27 cellular contexts compared by ENCODE assay signal in genomic region chr18:4360221-4360715, GRCh38.
"Had no signal": no experiment of that assay in that cellular context is flagged by ENCODE, and none has a peak within 500 bp of the region (broad histone marks: within the 10 kb centered on the region; RNA-seq: fewer than 3 reads in every experiment).

No MANE protein-coding gene starts in this region.

- H3K27me3 ChIP-seq: neutrophil, ovary, right lobe of liver, sigmoid colon, stomach, thyroid gland, tibial nerve, upper lobe of left lung, vagina had no signal

- H3K79me2 ChIP-seq: parathyroid adenoma had no signal

- DNase-seq: naive thymus-derived CD8-positive, alpha-beta T cell; nephron progenitor cell; occipital lobe; ovary; posterior cingulate gyrus; psoas muscle; right cardiac atrium; right lobe of liver; sigmoid colon; small intestine; stimulated activated CD4-positive, alpha-beta T cell treated with anti-CD3 and anti-CD28 coated beads, Interleukin-15, amount 100 ng/mL, for 24 hours; stimulated activated CD4-positive, alpha-beta T cell treated with anti-CD3 and anti-CD28 coated beads, Interleukin-4, amount 100 ng/mL, for 1 hour; stimulated activated CD4-positive, alpha-beta T cell treated with anti-CD3 and anti-CD28 coated beads, Interleukin-4, amount 100 ng/mL, for 4 hours; stimulated activated naive B cell treated with anti-CD40 and anti-IgM and Interleukin-4, amounts not matched to agents 10 μg/mL and 1 μg/mL and 100 μg/mL, for 72 hours; stimulated activated naive CD4-positive, alpha-beta T cell treated with Interleukin-2 at 50 U/mL for 16 hours; stomach; thyroid gland; trophoblast cell; upper lobe of left lung had no signal

- FAIRE-seq: small intestine, urothelium cell line had no signal

- H2AFZ ChIP-seq: parathyroid adenoma had no signal

- H3K4me1 ChIP-seq: parathyroid adenoma, psoas muscle, right lobe of liver, sigmoid colon, thyroid gland, tibial nerve, upper lobe of left lung, vagina had no signal

- H3K36me3 ChIP-seq: neutrophil, ovary, right lobe of liver, sigmoid colon, stomach, thoracic aorta, thyroid gland, tibial nerve, upper lobe of left lung, vagina had no signal

- H3K9ac ChIP-seq: parathyroid adenoma had no signal

- ATAC-seq: naive thymus-derived CD8-positive, alpha-beta T cell; natural killer cell treated with Interleukin-12 subunit alpha and Interleukin-12 subunit beta and Interleukin-15 and Interleukin-18, amount 100 ng/mL, for 72 hours; psoas muscle; right cardiac atrium; right lobe of liver; stimulated activated effector memory CD8-positive, alpha-beta T cell treated with anti-CD3 and anti-CD28 coated beads, Interleukin-12 subunit alpha, Interleukin-12 subunit beta, amount 100 ng/mL, for 72 hours; stimulated activated naive B cell treated with anti-CD40 and anti-IgM and Interleukin-4, amounts not matched to agents 10 μg/mL and 1 μg/mL and 100 μg/mL, for 72 hours had no signal

- H3K27ac ChIP-seq: neutrophil, ovary, parathyroid adenoma, psoas muscle, right lobe of liver, sigmoid colon, stomach, thoracic aorta, thyroid gland, tibial nerve, upper lobe of left lung, vagina had no signal

- H3K9me3 ChIP-seq: neutrophil, right lobe of liver, thoracic aorta, thyroid gland, upper lobe of left lung, vagina had no signal

- H3K4me3 ChIP-seq: ovary, psoas muscle, right lobe of liver, sigmoid colon, stomach, thoracic aorta, thyroid gland, tibial nerve, upper lobe of left lung, vagina had no signal
